Comparison of ENCODE assay signal across 8 cellular contexts in the genomic region with DNA sequence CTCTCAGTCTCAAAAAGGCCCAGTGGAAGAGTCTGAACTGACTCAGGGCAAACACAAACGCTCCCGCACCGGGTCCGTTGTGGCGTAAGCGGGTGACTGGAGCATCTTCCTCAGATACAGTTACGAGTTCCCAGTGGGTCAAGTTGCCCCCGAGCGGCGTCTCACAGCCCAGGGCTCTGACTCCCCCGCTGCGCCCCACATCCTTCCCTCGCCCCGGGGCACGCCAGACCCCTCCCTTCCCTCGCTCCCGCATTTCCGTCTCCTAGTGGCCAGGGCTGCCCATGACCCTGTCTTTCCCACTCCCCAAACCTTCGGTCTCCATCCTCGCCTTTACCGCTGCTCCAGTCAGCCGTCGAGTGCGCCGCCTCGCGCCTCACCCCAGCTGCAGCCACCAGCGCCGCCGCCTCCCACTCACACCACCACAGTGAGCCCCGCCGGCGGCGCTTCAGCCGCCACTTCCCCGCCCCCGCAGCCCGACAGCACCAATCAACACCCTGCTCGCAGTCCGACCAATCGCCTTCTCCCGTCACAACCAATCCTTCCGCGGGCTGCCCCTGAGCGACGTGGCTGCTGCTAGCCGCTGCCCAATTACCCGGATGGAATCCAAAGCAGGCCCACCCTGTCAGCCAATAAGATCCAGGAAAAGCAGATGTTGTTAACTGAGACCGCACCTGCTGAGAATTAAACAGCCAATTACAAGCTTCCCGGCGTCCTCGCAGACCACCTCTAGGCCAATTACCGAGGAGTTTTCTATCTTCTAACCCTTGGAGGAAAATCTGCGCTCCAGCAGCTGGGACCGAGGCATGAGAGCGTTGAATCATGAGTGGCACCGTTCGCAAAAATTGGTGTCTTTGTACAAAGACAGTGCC. TPM values are rescaled to one million over a fixed set of nuclear protein-coding genes. Genes with fewer than 3 reads are reported as not detected.
DNase-seq lines count a peak whose midpoint lies in the region; ATAC-seq and TF ChIP-seq lines count a peak whose summit lies in the region.

A gene with protein sequence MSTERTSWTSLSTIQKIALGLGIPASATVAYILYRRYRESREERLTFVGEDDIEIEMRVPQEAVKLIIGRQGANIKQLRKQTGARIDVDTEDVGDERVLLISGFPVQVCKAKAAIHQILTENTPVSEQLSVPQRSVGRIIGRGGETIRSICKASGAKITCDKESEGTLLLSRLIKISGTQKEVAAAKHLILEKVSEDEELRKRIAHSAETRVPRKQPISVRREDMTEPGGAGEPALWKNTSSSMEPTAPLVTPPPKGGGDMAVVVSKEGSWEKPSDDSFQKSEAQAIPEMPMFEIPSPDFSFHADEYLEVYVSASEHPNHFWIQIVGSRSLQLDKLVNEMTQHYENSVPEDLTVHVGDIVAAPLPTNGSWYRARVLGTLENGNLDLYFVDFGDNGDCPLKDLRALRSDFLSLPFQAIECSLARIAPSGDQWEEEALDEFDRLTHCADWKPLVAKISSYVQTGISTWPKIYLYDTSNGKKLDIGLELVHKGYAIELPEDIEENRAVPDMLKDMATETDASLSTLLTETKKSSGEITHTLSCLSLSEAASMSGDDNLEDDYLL (minus strand): TSS at position 430 of the 869 bp plus-strand sequence. CDS start 7,478 bp downstream, outside the sequence.

- 0 out of 2 replicates have a peak, but pooled peaks have one; percentile 18 for TF ChIP-seq RAD21 in IMR-90 (IDR thresholded peaks at IDR 0.05; ENCODE audit: low read length)

- ATAC-seq in GM21528 (IDR thresholded peaks at IDR 0.05; ENCODE audit: low FRiP score, unreplicated experiment) = peak; percentile 96
- peak; percentile 99 for ATAC-seq in IMR-90 (ENCODE audit: low read depth)

- peak; percentile 26; the same call in 1 of the 2 replicates for TF ChIP-seq CTCF in IMR-90 (conservative IDR thresholded peaks at IDR 0.05; ENCODE audit: low read depth, low read length)
- TF ChIP-seq CTCF in epithelial cell of proximal tubule (conservative IDR thresholded peaks at IDR 0.05; ENCODE audit: low read depth, low read length) = peak; percentile 25

- no peak within 1 kb of the TSS for H2BK120ac ChIP-seq in IMR-90 (ENCODE audit: low read depth, low read length)

- H4K91ac ChIP-seq in IMR-90 (ENCODE audit: insufficient read depth, low read depth, low read length) = no peak within 1 kb of the TSS

- CTCF ChIA-PET in IMR-90 (lab: Yijun Ruan, JAX) = interaction anchor here (0.6 to 1.1 kb wide), 3 partner anchors 14 to 137 kb away, joined by 3 to 5 read pairs (median 3); no protein-coding TSS in a partner anchor

- H2AK9ac ChIP-seq in IMR-90 (replicated peaks; ENCODE audit: low read depth, low read length, poor library complexity) = peak within 1 kb of the TSS; percentile 29

- H3K18ac ChIP-seq in IMR-90 (ENCODE audit: low read depth, low read length) = no peak within 1 kb of the TSS

- H3K79me1 ChIP-seq in IMR-90 (ENCODE audit: low read depth in 1 of 2, low read length in 2 of 2) = no peaks in the 10 kb centered on the region

- no peak within 1 kb of the TSS for H3K56ac ChIP-seq in IMR-90 (ENCODE audit: extremely low read depth, insufficient read depth, low read length)

- no peak within 1 kb of the TSS for H4K5ac ChIP-seq in IMR-90 (ENCODE audit: low read depth, low read length)

- 1% methylated on average over 45 of the region's 58 CpGs; no CpG with 5 or more reads in 1 of the 2 experiments for WGBS in IMR-90 (ENCODE audit: extremely low coverage in 2 of 2, insufficient read length in 1 of 2), 2 experiments

- no peaks in the 10 kb centered on the region for H3K9me3 ChIP-seq in IMR-90 (ENCODE audit: control insufficient read depth, insufficient read depth, low read length)

- peaks cover 2% of the 10 kb centered on the region for H3K4me1 ChIP-seq in IMR-90 (ENCODE audit: control insufficient read depth, insufficient read depth, low read length)

- no TSS peak for BruUV-seq in IMR-90 (replicated peaks; lab: Mats Ljungman, UMichigan)

- intact Hi-C loops in IMR-90 (cut with micrococcal nuclease) = no loop called here

- no peak within 1 kb of the TSS for H3K14ac ChIP-seq in IMR-90 (replicated peaks; ENCODE audit: low read depth, low read length)

- dilution Hi-C loops in IMR-90 (cut with HindIII; ENCODE audit: low sequenced_read_pairs, unreplicated experiment) = loop anchor here (25.0 kb wide), 1 partner anchor 97 kb away; no protein-coding TSS in a partner anchor

- no peaks in the 10 kb centered on the region for H3K36me3 ChIP-seq in IMR-90 (ENCODE audit: control insufficient read depth, insufficient read depth, low read length)

- H4K20me1 ChIP-seq in IMR-90 (ENCODE audit: insufficient read depth, low read length) = no peaks in the 10 kb centered on the region

- DNase-seq in DMS114 treated with DMSO at 0.1 percent for 48 hours (lab: John Stamatoyannopoulos, UW; ENCODE audit: unreplicated experiment) (peak; percentile 100), IMR-90 (peak; percentile 99), OCI-M1 (lab: John Stamatoyannopoulos, UW) (peak; percentile 99), activated T-cell treated with anti-CD3 and anti-CD28 coated beads for 4 hours (peak; percentile 97), epithelial cell of proximal tubule (ENCODE audit: low read depth) (peak; percentile 97), mucosa of gallbladder (ENCODE audit: low spot score) (peak; percentile 98)
- peak; percentile 96 to 99 for DNase-seq in stimulated activated CD8-positive, alpha-beta memory T cell treated with anti-CD3 and anti-CD28 coated beads, Interleukin-4, amount 100 ng/mL, for 4 hours (ENCODE audit: low read depth in 2 of 2, low spot score in 1 of 2)

- peak within 1 kb of the TSS; percentile 48; the same call in 1 of the 2 replicates for H3K9ac ChIP-seq in IMR-90 (ENCODE audit: low read depth, low read length)

- H2AFZ ChIP-seq in IMR-90 (replicated peaks; ENCODE audit: low read length, poor library complexity) = peak within 1 kb of the TSS; percentile 96

- POLR2A ChIA-PET in IMR-90 (lab: Charles Lee; ENCODE audit: unreplicated experiment) = no interaction called here

- peak within 1 kb of the TSS; percentile 55 for H3K4me3 ChIP-seq in IMR-90 (ENCODE audit: insufficient read depth, low read depth, low read length)
- peak within 1 kb of the TSS; percentile 88 for H3K4me3 ChIP-seq in epithelial cell of proximal tubule (ENCODE audit: low read depth, low read length)

- peak within 1 kb of the TSS in 1 of 2 experiments; percentile 35; a peak in 2 of 4 replicates for H4K8ac ChIP-seq in IMR-90 (ENCODE audit: low read depth in 2 of 2, low read length in 2 of 2)

- H2BK15ac ChIP-seq in IMR-90 (ENCODE audit: low read depth, low read length) = no peak within 1 kb of the TSS

- H3K27ac ChIP-seq in IMR-90 (ENCODE audit: insufficient read depth, low read length) = no peak within 1 kb of the TSS

- H2BK20ac ChIP-seq in IMR-90 (ENCODE audit: low read depth, low read length) = no peak within 1 kb of the TSS

- no peak within 1 kb of the TSS for H3K23ac ChIP-seq in IMR-90 (ENCODE audit: low read depth, low read length)

- H3K4me2 ChIP-seq in IMR-90 (ENCODE audit: low read depth, low read length) = peak within 1 kb of the TSS; percentile 87

- no peaks in the 10 kb centered on the region for H3K9me1 ChIP-seq in IMR-90 (ENCODE audit: insufficient read depth, low read length)

- no peak within 1 kb of the TSS for H2BK5ac ChIP-seq in IMR-90 (ENCODE audit: low read depth, low read length, poor library complexity, severe bottlenecking)

- H3K4ac ChIP-seq in IMR-90 (ENCODE audit: low read depth, low read length) = no peak within 1 kb of the TSS

- H2AK5ac ChIP-seq in IMR-90 (ENCODE audit: low read depth, low read length) = no peak within 1 kb of the TSS

- no peak for TF ChIP-seq POLR2A in IMR-90 (IDR thresholded peaks at IDR 0.05; ENCODE audit: low read depth, low read length)

- peaks cover 5% of the 10 kb centered on the region; the same call in 1 of the 2 replicates for H3K27me3 ChIP-seq in IMR-90 (ENCODE audit: control insufficient read depth, insufficient read depth, low read length)

- in situ Hi-C loops in IMR-90 (cut with MboI; ENCODE audit: low sequenced_read_pairs) = no loop called here

TF ChIP-seq in IMR-90, 13 proteins besides CTCF, POLR2A, EP300 and RAD21 (continues in another document):
- TF ChIP-seq, protein P1, sequence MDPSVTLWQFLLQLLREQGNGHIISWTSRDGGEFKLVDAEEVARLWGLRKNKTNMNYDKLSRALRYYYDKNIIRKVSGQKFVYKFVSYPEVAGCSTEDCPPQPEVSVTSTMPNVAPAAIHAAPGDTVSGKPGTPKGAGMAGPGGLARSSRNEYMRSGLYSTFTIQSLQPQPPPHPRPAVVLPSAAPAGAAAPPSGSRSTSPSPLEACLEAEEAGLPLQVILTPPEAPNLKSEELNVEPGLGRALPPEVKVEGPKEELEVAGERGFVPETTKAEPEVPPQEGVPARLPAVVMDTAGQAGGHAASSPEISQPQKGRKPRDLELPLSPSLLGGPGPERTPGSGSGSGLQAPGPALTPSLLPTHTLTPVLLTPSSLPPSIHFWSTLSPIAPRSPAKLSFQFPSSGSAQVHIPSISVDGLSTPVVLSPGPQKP (IDR thresholded peaks at IDR 0.05; ENCODE audit: borderline replicate concordance, low read depth, low read length) = no peak
- TF ChIP-seq SMC3 (IDR thresholded peaks at IDR 0.05; ENCODE audit: low read depth, low read length) (no peak), RCOR1 (IDR thresholded peaks at IDR 0.05; ENCODE audit: insufficient replicate concordance, low read length) (peak; percentile 100), NFE2L2 (IDR thresholded peaks at IDR 0.05; ENCODE audit: low read depth, low read length) (no peak), MAZ (IDR thresholded peaks at IDR 0.05; ENCODE audit: borderline replicate concordance, low read depth, low read length) (peak; percentile 19; the same call in 1 of the 2 replicates), MXI1 (IDR thresholded peaks at IDR 0.05; ENCODE audit: borderline replicate concordance, low read depth, low read length) (no peak), RFX5 (IDR thresholded peaks at IDR 0.05; ENCODE audit: low read depth, low read length) (no peak), FOS (IDR thresholded peaks at IDR 0.05; ENCODE audit: low read depth, low read length) (peak; percentile 65; the same call in 1 of the 2 replicates), CEBPB (IDR thresholded peaks at IDR 0.05; ENCODE audit: low read depth, low read length) (no peak)
- TF ChIP-seq, protein P2, sequence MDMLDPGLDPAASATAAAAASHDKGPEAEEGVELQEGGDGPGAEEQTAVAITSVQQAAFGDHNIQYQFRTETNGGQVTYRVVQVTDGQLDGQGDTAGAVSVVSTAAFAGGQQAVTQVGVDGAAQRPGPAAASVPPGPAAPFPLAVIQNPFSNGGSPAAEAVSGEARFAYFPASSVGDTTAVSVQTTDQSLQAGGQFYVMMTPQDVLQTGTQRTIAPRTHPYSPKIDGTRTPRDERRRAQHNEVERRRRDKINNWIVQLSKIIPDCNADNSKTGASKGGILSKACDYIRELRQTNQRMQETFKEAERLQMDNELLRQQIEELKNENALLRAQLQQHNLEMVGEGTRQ (IDR thresholded peaks at IDR 0.05; ENCODE audit: low read depth, low read length) = no peak; the same call in 1 of the 2 replicates

RNA-seq across cellular contexts. Expression of the gene that starts here (rescaled TPM):
- 2.2 TPM in 2 replicates for total RNA-seq in IMR-90 (2012; rRNA removed)
- polyA plus RNA-seq in IMR-90 (2012; rRNA removed) = 0.86 and 1.2 TPM in 2 replicates
- 0.45 and 0.58 TPM in 2 replicates for polyA plus RNA-seq in IMR-90 (2012; cell fraction: cytosol; rRNA removed)
- polyA plus RNA-seq in IMR-90 (2012; cell fraction: nucleus; rRNA removed; ENCODE audit: low replicate concordance) = 0.21 and 1.2 TPM in 2 replicates
- total RNA-seq in epithelial cell of proximal tubule = 7.4 and 9.5 TPM in 2 replicates
- 10.6 TPM for total RNA-seq in mucosa of gallbladder
